ENCODE assay signal across 30 cellular contexts in genomic region chr11:111969344-111969743, GRCh38. TPM values are rescaled to one million over a fixed set of nuclear protein-coding genes. Genes with fewer than 3 reads are reported as not detected.
"Had no signal": no experiment of that assay in that cellular context is flagged by ENCODE, and none has a peak within 500 bp of the region (broad histone marks: within the 10 kb centered on the region; RNA-seq: fewer than 3 reads in every experiment).

No MANE protein-coding gene starts in this region.

- DNase-seq: activated CD4-positive, alpha-beta memory T cell treated with anti-CD3 and anti-CD28 coated beads, Interleukin-2, amount 10 ng/mL, durations not matched to agents 7 days and 5 days; activated CD4-positive, alpha-beta T cell treated with anti-CD3 and anti-CD28 coated beads for 1 hour; activated CD4-positive, alpha-beta T cell treated with anti-CD3 and anti-CD28 coated beads for 4 hours; activated CD4-positive, alpha-beta T cell treated with anti-CD3 and anti-CD28 coated beads, Interleukin-2, amount 10 ng/mL, durations not matched to agents 7 days and 5 days; activated CD4-positive, alpha-beta T cell treated with anti-CD3 and anti-CD28 coated beads, Interleukin-2, amount 50 U/mL, for 4 hours; activated CD8-positive, alpha-beta memory T cell treated with anti-CD3 and anti-CD28 coated beads, Interleukin-2, amount 50 U/mL, for 48 hours; activated gamma-delta T cell; activated naive CD4-positive, alpha-beta T cell; activated naive CD4-positive, alpha-beta T cell treated with anti-CD3 and anti-CD28 coated beads, Interleukin-2, amount 10 ng/mL, durations not matched to agents 7 days and 5 days; activated naive CD8-positive, alpha-beta T cell treated with anti-CD3 and anti-CD28 coated beads, Interleukin-2, amount 10 ng/mL, durations not matched to agents 7 days and 5 days; activated T-cell treated with anti-CD3 and anti-CD28 coated beads for 4 hours; activated T-cell treated with anti-CD3 and anti-CD28 coated beads, Interleukin-2, amount 50 U/mL, for 24 hours; activated T-cell treated with anti-CD3 and anti-CD28 coated beads, Interleukin-2, amount 50 U/mL, for 72 hours; caudate nucleus; cortex of kidney; dermis blood vessel endothelial cell; effector CD4-positive, alpha-beta T cell; effector memory CD8-positive, alpha-beta T cell; erythroblast; foreskin keratinocyte; T-helper 2 cell had no signal

- H3K4me1 ChIP-seq: ascending aorta, breast epithelium, esophagus muscularis mucosa, foreskin keratinocyte had no signal

- H3K4me3 ChIP-seq: ascending aorta, breast epithelium, esophagus muscularis mucosa, gastroesophageal sphincter had no signal

- H3K27me3 ChIP-seq: ascending aorta, breast epithelium, esophagus muscularis mucosa, foreskin keratinocyte, gastroesophageal sphincter had no signal

- H3K36me3 ChIP-seq: breast epithelium had no signal

- H3K9me3 ChIP-seq: ascending aorta, breast epithelium, esophagus muscularis mucosa, gastroesophageal sphincter had no signal

- H3K27ac ChIP-seq: ascending aorta, breast epithelium, esophagus muscularis mucosa, foreskin keratinocyte, gastroesophageal sphincter, VCaP had no signal

- ATAC-seq: activated naive CD4-positive, alpha-beta T cell treated with anti-CD3 and anti-CD28 coated beads, Interleukin-2, amount 50 U/mL, for 72 hours; activated T-cell treated with anti-CD3 and anti-CD28 coated beads, Interleukin-2, amount 50 U/mL, for 72 hours; effector memory CD8-positive, alpha-beta T cell; foreskin keratinocyte; gastroesophageal sphincter; WTC11 had no signal

RNA-seq across cellular contexts. Expression of gene C11orf52, which starts 50.6 kb away (rescaled TPM):
- total RNA-seq: activated CD4-positive, alpha-beta memory T cell treated with anti-CD3 and anti-CD28 coated beads, Interleukin-2, amount 10 ng/mL, durations not matched to agents 7 days and 5 days; activated naive CD4-positive, alpha-beta T cell treated with anti-CD3 and anti-CD28 coated beads, Interleukin-2, amount 50 U/mL, for 72 hours; activated naive CD8-positive, alpha-beta T cell treated with anti-CD3 and anti-CD28 coated beads, Interleukin-2, amount 10 ng/mL, durations not matched to agents 7 days and 5 days; activated T-cell treated with anti-CD3 and anti-CD28 coated beads, Interleukin-2, amount 50 U/mL, for 72 hours; ascending aorta; T-helper 1 cell treated with Interleukin-12 subunit alpha and Interleukin-12 subunit beta and Interleukin-4 antibody, amounts not matched to agents 30 ng/mL and 1 ng/mL, for 36 hours had no signal

RNA-seq across cellular contexts. Expression of gene HSPB2, which starts 56.8 kb away (rescaled TPM):
- total RNA-seq: activated CD4-positive, alpha-beta memory T cell treated with anti-CD3 and anti-CD28 coated beads, Interleukin-2, amount 10 ng/mL, durations not matched to agents 7 days and 5 days; activated CD4-positive, alpha-beta T cell treated with anti-CD3 and anti-CD28 coated beads, Interleukin-2, amount 10 ng/mL, durations not matched to agents 7 days and 5 days; activated naive CD4-positive, alpha-beta T cell treated with anti-CD3 and anti-CD28 coated beads, Interleukin-2, amount 50 U/mL, for 72 hours; ascending aorta; dermis blood vessel endothelial cell; foreskin keratinocyte; glomerular endothelial cell; T-helper 1 cell treated with Interleukin-12 subunit alpha and Interleukin-12 subunit beta and Interleukin-4 antibody, amounts not matched to agents 30 ng/mL and 1 ng/mL, for 36 hours had no signal

RNA-seq across cellular contexts. Expression of gene CRYAB, which starts 57.8 kb away (rescaled TPM):
- total RNA-seq: activated CD4-positive, alpha-beta memory T cell treated with anti-CD3 and anti-CD28 coated beads, Interleukin-2, amount 10 ng/mL, durations not matched to agents 7 days and 5 days; activated CD4-positive, alpha-beta T cell treated with anti-CD3 and anti-CD28 coated beads, Interleukin-2, amount 10 ng/mL, durations not matched to agents 7 days and 5 days; activated naive CD4-positive, alpha-beta T cell treated with anti-CD3 and anti-CD28 coated beads, Interleukin-2, amount 50 U/mL, for 72 hours; activated naive CD8-positive, alpha-beta T cell treated with anti-CD3 and anti-CD28 coated beads, Interleukin-2, amount 10 ng/mL, durations not matched to agents 7 days and 5 days; activated T-cell treated with anti-CD3 and anti-CD28 coated beads, Interleukin-2, amount 50 U/mL, for 72 hours had no signal
